ENCODE assay signal across 7 cellular contexts in the genomic region with DNA sequence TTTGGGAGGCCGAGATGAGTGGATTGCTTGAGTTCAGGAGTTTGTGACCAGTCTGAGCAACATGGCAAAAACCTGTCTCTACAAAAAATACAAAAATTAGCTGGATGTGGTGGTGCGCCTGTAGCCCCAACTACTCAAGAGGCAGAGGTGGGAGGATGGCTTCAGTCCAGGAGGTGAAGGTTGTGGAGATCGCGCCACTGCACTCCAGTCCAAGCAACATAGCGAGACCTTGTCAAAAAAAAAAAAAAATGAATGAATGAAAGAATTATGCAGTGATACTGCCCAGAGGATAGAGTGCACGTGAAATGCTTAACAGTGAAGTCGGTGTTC. TPM values are rescaled to one million over a fixed set of nuclear protein-coding genes. Genes with fewer than 3 reads are reported as not detected.
DNase-seq lines count a peak whose midpoint lies in the region; ATAC-seq, FAIRE-seq and TF ChIP-seq lines count a peak whose summit lies in the region.
"Had no signal": no experiment of that assay in that cellular context is flagged by ENCODE, and none has a peak within 500 bp of the region (broad histone marks: within the 10 kb centered on the region; RNA-seq: fewer than 3 reads in every experiment).

No MANE protein-coding gene starts in this region.

- no peak overlapping the region for H3K27ac Mint-ChIP-seq in activated CD8-positive, alpha-beta T cell treated with anti-CD3 and anti-CD28 coated beads for 36 hours
- peak overlapping the region in 8 of 9 donors; percentile 14 to 90 (median 79) for H3K27ac Mint-ChIP-seq in naive thymus-derived CD4-positive, alpha-beta T cell

- H3K4me2 ChIP-seq in DOHH2 (ENCODE audit: low read length): peak overlapping the region; percentile 89

- peaks cover 12% of the 10 kb centered on the region; the same call in 1 of the 2 replicates for H3F3A ChIP-seq in DOHH2 (ENCODE audit: control insufficient read depth, insufficient read depth)

- intact Hi-C loops in activated CD8-positive, alpha-beta T cell treated with anti-CD3 and anti-CD28 coated beads for 36 hours (cut with micrococcal nuclease): no loop called here
- intact Hi-C loops in naive thymus-derived CD4-positive, alpha-beta T cell (cut with micrococcal nuclease): loop anchor here (1.0 kb wide), 4 partner anchors 22 to 319 kb away; a partner anchor contains a TSS

- TF ChIP-seq CTCF in DOHH2 (IDR thresholded peaks at IDR 0.05; ENCODE audit: low read depth, low read length, poor library complexity, severe bottlenecking): no peak
- TF ChIP-seq CTCF in activated CD8-positive, alpha-beta T cell treated with anti-CD3 and anti-CD28 coated beads for 36 hours (IDR thresholded peaks at IDR 0.05): no peak

- H3K4me1 ChIP-seq in DOHH2 (ENCODE audit: control insufficient read depth, low read length): peaks cover 25% of the 10 kb centered on the region
- H3K4me1 ChIP-seq in naive thymus-derived CD4-positive, alpha-beta T cell (ENCODE audit: control insufficient read depth in 2 of 2, insufficient read depth in 2 of 2, low read length in 2 of 2): peaks cover 14 to 20% of the 10 kb centered on the region in 2 donors
- H3K4me1 ChIP-seq: SJCRH30 had no signal

- no peak for ATAC-seq in activated CD8-positive, alpha-beta T cell treated with anti-CD3 and anti-CD28 coated beads for 36 hours
- no peak for ATAC-seq in naive thymus-derived CD4-positive, alpha-beta T cell

- no peaks in the 10 kb centered on the region for H3K27me3 ChIP-seq in DOHH2 (ENCODE audit: control insufficient read depth, low read length)
- H3K27me3 ChIP-seq in naive thymus-derived CD4-positive, alpha-beta T cell (ENCODE audit: control insufficient read depth in 2 of 2, insufficient read depth in 2 of 2, low read length in 2 of 2): no peaks in the 10 kb centered on the region
- H3K27me3 ChIP-seq: SJCRH30 had no signal

- no peaks in the 10 kb centered on the region for H3K27me3 Mint-ChIP-seq in activated CD8-positive, alpha-beta T cell treated with anti-CD3 and anti-CD28 coated beads for 36 hours
- H3K27me3 Mint-ChIP-seq in naive thymus-derived CD4-positive, alpha-beta T cell: no peaks in the 10 kb centered on the region

- H3K4me3 Mint-ChIP-seq in activated CD8-positive, alpha-beta T cell treated with anti-CD3 and anti-CD28 coated beads for 36 hours: peak overlapping the region; percentile 85
- H3K4me3 Mint-ChIP-seq in naive thymus-derived CD4-positive, alpha-beta T cell: peak overlapping the region; percentile 93 to 97 (median 95)

- peak overlapping the region; percentile 95 for H3K4me3 ChIP-seq in DOHH2 (ENCODE audit: low read length)
- H3K4me3 ChIP-seq in naive thymus-derived CD4-positive, alpha-beta T cell (ENCODE audit: low read length): peak overlapping the region; percentile 71

- FAIRE-seq in GM19239 (lab: Jason Lieb, UNC): no peak

- peaks cover 21% of the 10 kb centered on the region for H3K36me3 Mint-ChIP-seq in activated CD8-positive, alpha-beta T cell treated with anti-CD3 and anti-CD28 coated beads for 36 hours (ENCODE audit: low read depth)
- peaks cover 0 to 4% (median 0%) of the 10 kb centered on the region in 5 donors for H3K36me3 Mint-ChIP-seq in naive thymus-derived CD4-positive, alpha-beta T cell

- H3K9me3 Mint-ChIP-seq in activated CD8-positive, alpha-beta T cell treated with anti-CD3 and anti-CD28 coated beads for 36 hours: no peaks in the 10 kb centered on the region
- H3K9me3 Mint-ChIP-seq in naive thymus-derived CD4-positive, alpha-beta T cell: peaks cover 0 to 1% (median 0%) of the 10 kb centered on the region in 11 donors

- CTCF ChIA-PET in activated CD8-positive, alpha-beta T cell treated with anti-CD3 and anti-CD28 coated beads for 36 hours (lab: Charles Lee): interaction anchor here (1.3 kb wide), 1 partner anchor 35 kb away, joined by 5 read pairs; no protein-coding TSS in a partner anchor
- CTCF ChIA-PET in naive thymus-derived CD4-positive, alpha-beta T cell (lab: Charles Lee): no interaction called here

- DNase-seq in activated CD8-positive, alpha-beta T cell treated with anti-CD3 and anti-CD28 coated beads for 36 hours: no peak
- DNase-seq in naive thymus-derived CD4-positive, alpha-beta T cell: no peak
- DNase-seq in NK-92 (lab: John Stamatoyannopoulos, UW; ENCODE audit: unreplicated experiment): no peak
- DNase-seq in HPDE6-E6E7 (ENCODE audit: extremely low spot score): no peak
- no peak for DNase-seq in GM19239 (ENCODE audit: insufficient read length, low spot score)

- H3K36me3 ChIP-seq in DOHH2 (ENCODE audit: control insufficient read depth, low read length): peaks cover 36% of the 10 kb centered on the region
- H3K36me3 ChIP-seq in naive thymus-derived CD4-positive, alpha-beta T cell (ENCODE audit: control insufficient read depth in 2 of 3, insufficient read depth in 3 of 3, low read length in 3 of 3): peaks cover 0 to 11% (median 0%) of the 10 kb centered on the region in 3 experiments

- POLR2A ChIA-PET in activated CD8-positive, alpha-beta T cell treated with anti-CD3 and anti-CD28 coated beads for 36 hours (lab: Charles Lee): interaction anchor here (1.0 to 2.4 kb wide), 2 partner anchors 22 to 67 kb away, joined by 3 to 9 read pairs; a partner anchor contains a TSS
- POLR2A ChIA-PET in naive thymus-derived CD4-positive, alpha-beta T cell (lab: Charles Lee): interaction anchor here (1.8 to 2.1 kb wide), 2 partner anchors 21 to 24 kb away, joined by 5 to 9 read pairs; no protein-coding TSS in a partner anchor

- peaks cover 21% of the 10 kb centered on the region for H3K79me2 ChIP-seq in DOHH2 (ENCODE audit: control insufficient read depth, low read length)

- no peaks in the 10 kb centered on the region for H4K20me1 ChIP-seq in DOHH2 (ENCODE audit: control insufficient read depth, insufficient read depth, low read depth, low read length)

- H3K9me3 ChIP-seq in DOHH2 (ENCODE audit: control insufficient read depth, insufficient read depth, low read length): no peaks in the 10 kb centered on the region
- no peaks in the 10 kb centered on the region for H3K9me3 ChIP-seq in naive thymus-derived CD4-positive, alpha-beta T cell (ENCODE audit: control insufficient read depth in 2 of 3, low read length in 3 of 3)
- H3K9me3 ChIP-seq: SJCRH30 had no signal

- no peaks in the 10 kb centered on the region for H3K9me2 ChIP-seq in DOHH2 (replicated peaks; ENCODE audit: control insufficient read depth, low read length)

- H3K27ac ChIP-seq in DOHH2 (ENCODE audit: low read depth, low read length): no peak overlapping the region
- no peak overlapping the region for H3K27ac ChIP-seq in naive thymus-derived CD4-positive, alpha-beta T cell (ENCODE audit: low read depth, low read length)
- H3K27ac ChIP-seq: SJCRH30 had no signal

- H3K4me1 Mint-ChIP-seq in activated CD8-positive, alpha-beta T cell treated with anti-CD3 and anti-CD28 coated beads for 36 hours (ENCODE audit: low read depth): peaks cover 21% of the 10 kb centered on the region
- H3K4me1 Mint-ChIP-seq in naive thymus-derived CD4-positive, alpha-beta T cell: peaks cover 25 to 40% (median 32%) of the 10 kb centered on the region in 7 donors

RNA-seq across cellular contexts. Expression of a gene that starts 0.4 kb away (rescaled TPM):
- 10 to 100 TPM; 29.6 to 34.1 TPM for total RNA-seq in activated CD8-positive, alpha-beta T cell treated with anti-CD3 and anti-CD28 coated beads for 36 hours
- 10 to 100 TPM; 21.3 to 40.1 (median 29.4) TPM for total RNA-seq in naive thymus-derived CD4-positive, alpha-beta T cell
- 10 to 100 TPM; 29.4 to 40.9 TPM for polyA plus RNA-seq in naive thymus-derived CD4-positive, alpha-beta T cell

RNA-seq across cellular contexts. Expression of a gene that starts 5.4 kb away (rescaled TPM):
- total RNA-seq in activated CD8-positive, alpha-beta T cell treated with anti-CD3 and anti-CD28 coated beads for 36 hours: 10 to 100 TPM; 67.6 to 75.5 TPM
- 100 to 1,000 TPM in 2 of 5 experiments, 10 to 100 TPM in 3; 47.3 to 152 (median 69.3) TPM for total RNA-seq in naive thymus-derived CD4-positive, alpha-beta T cell
- polyA plus RNA-seq in naive thymus-derived CD4-positive, alpha-beta T cell: 100 to 1,000 TPM; 147 to 166 TPM

RNA-seq across cellular contexts. Expression of a gene that starts 9.6 kb away (rescaled TPM):
- total RNA-seq in activated CD8-positive, alpha-beta T cell treated with anti-CD3 and anti-CD28 coated beads for 36 hours: 10 to 100 TPM; 35.4 to 35.5 TPM
- total RNA-seq in naive thymus-derived CD4-positive, alpha-beta T cell: 10 to 100 TPM in 1 of 5 experiments, 1 to 10 TPM in 2, under 1 TPM in 2; 0.49 to 16.9 (median 1.6) TPM
- polyA plus RNA-seq in naive thymus-derived CD4-positive, alpha-beta T cell: not detected

RNA-seq across cellular contexts. Expression of a gene that starts 22.0 kb away (rescaled TPM):
- total RNA-seq in activated CD8-positive, alpha-beta T cell treated with anti-CD3 and anti-CD28 coated beads for 36 hours: 1 to 10 TPM; 1.4 to 1.8 TPM
- 1 to 10 TPM in 4 of 5 experiments, under 1 TPM in 1; 0.40 to 2.9 (median 1.6) TPM for total RNA-seq in naive thymus-derived CD4-positive, alpha-beta T cell
- polyA plus RNA-seq in naive thymus-derived CD4-positive, alpha-beta T cell: under 1 TPM in 1 of 2 donors, not detected in 1; 0.41 TPM

RNA-seq across cellular contexts. Expression of a gene that starts 22.6 kb away (rescaled TPM):
- total RNA-seq in activated CD8-positive, alpha-beta T cell treated with anti-CD3 and anti-CD28 coated beads for 36 hours: 10 to 100 TPM; 16.2 to 16.5 TPM
- total RNA-seq in naive thymus-derived CD4-positive, alpha-beta T cell: 10 to 100 TPM; 10.1 to 32.3 (median 17.0) TPM
- 10 to 100 TPM; 13.0 to 15.2 TPM for polyA plus RNA-seq in naive thymus-derived CD4-positive, alpha-beta T cell
